ENCODE assay signal across 9 cellular contexts in the genomic region with DNA sequence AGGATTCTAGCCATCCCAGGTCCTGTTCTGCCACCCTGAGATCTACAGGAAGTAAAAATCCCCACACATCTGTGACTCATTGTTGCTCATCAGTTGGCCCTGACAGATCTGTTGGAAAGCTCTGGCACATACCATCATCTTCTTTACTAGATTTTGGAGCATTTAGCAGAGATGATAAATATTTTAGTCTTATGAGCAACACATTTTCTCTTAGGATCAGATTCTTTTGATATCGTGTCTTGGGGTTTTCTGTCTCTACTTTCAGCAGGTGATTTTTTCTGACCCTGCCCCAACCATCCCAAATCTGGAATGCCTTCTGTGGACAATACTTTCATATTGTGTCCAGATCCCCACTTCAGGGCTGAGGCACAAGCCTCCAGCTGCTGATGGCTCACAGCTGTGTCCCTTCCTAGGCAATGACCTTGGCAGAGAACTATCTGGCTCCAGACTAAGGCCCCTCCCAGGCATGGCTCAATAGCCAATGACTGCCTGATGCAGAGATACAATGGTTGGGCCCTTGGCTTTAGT.
A peak's percentile ranks its signal among the peaks of the same experiment; 100 is the strongest.
DNase-seq lines count a peak whose midpoint lies in the region; ATAC-seq lines count a peak whose summit lies in the region.
"Had no signal": no experiment of that assay in that cellular context is flagged by ENCODE, and none has a peak within 500 bp of the region (broad histone marks: within the 10 kb centered on the region; RNA-seq: fewer than 3 reads in every experiment).

No MANE protein-coding gene starts in this region.

- H3K79me1 ChIP-seq in neuronal stem cell (ENCODE audit: low read depth, low read length) = no peaks in the 10 kb centered on the region

- no peak overlapping the region for H4K8ac ChIP-seq in neuronal stem cell (ENCODE audit: low read depth, low read length)

- H2BK120ac ChIP-seq in neuronal stem cell (ENCODE audit: low read depth, low read length) = no peak overlapping the region

- H3K9me3 ChIP-seq in neuronal stem cell (replicated peaks in 1 of 2; ENCODE audit: control insufficient read depth in 2 of 2, insufficient read depth in 1 of 2, low read depth in 1 of 2, low read length in 2 of 2) = peaks cover 0 to 2% of the 10 kb centered on the region in 2 donors

- no peak overlapping the region for H3K4me2 ChIP-seq in neuronal stem cell (ENCODE audit: insufficient read depth, low read length, poor library complexity, severe bottlenecking)

- no peak overlapping the region for H2AK5ac ChIP-seq in neuronal stem cell (ENCODE audit: low read depth, low read length)

- ATAC-seq in esophagus mucosa (peak; percentile 92), GM18502 (IDR thresholded peaks at IDR 0.05; ENCODE audit: poor library complexity, unreplicated experiment) (no peak)

- H3K4me3 ChIP-seq in neuronal stem cell (ENCODE audit: low read length in 2 of 2) = no peak overlapping the region

- H3K36me3 ChIP-seq in neuronal stem cell (replicated peaks in 1 of 2; ENCODE audit: control insufficient read depth in 2 of 2, insufficient read depth in 2 of 2, low read length in 2 of 2) = no peaks in the 10 kb centered on the region

- no peak overlapping the region for H2BK12ac ChIP-seq in neuronal stem cell (ENCODE audit: low read length)

- no peak overlapping the region for H2BK5ac ChIP-seq in neuronal stem cell (ENCODE audit: low read length)

- no peaks in the 10 kb centered on the region for H3K27me3 ChIP-seq in neuronal stem cell (ENCODE audit: control insufficient read depth in 3 of 3, insufficient read depth in 3 of 3, low read depth in 1 of 3, low read length in 3 of 3)

- no peak overlapping the region for H3K4ac ChIP-seq in neuronal stem cell (ENCODE audit: low read length)

- no peak overlapping the region for H4K91ac ChIP-seq in neuronal stem cell (ENCODE audit: low read depth, low read length, poor library complexity)

- no CpG with 5 or more reads among the region's 1 CpG for WGBS in neuronal stem cell (ENCODE audit: extremely low coverage in 2 of 2, insufficient read length in 2 of 2, insufficient replicate concordance in 1 of 2), 2 donors

- no peak overlapping the region for H3K18ac ChIP-seq in neuronal stem cell (ENCODE audit: low read length)

- DNase-seq in AG20443 (ENCODE audit: low spot score) = peak; percentile 75
- DNase-seq in NCI-H226 = peak; percentile 77
- DNase-seq in neuronal stem cell (ENCODE audit: low spot score) = no peak
- DNase-seq in NCI-H1105 (lab: John Stamatoyannopoulos, UW) = no peak
- no peak for DNase-seq in central memory CD4-positive, alpha-beta T cell
- no peak for DNase-seq in medulla oblongata (ENCODE audit: extremely low spot score)
- DNase-seq: activated CD4-positive, CD25-positive, alpha-beta regulatory T cell had no signal

- no peak overlapping the region for H2AFZ ChIP-seq in neuronal stem cell (ENCODE audit: low read length)

- no peak overlapping the region for H3K27ac ChIP-seq in neuronal stem cell (replicated peaks; ENCODE audit: low read length)

- no peak overlapping the region for H3K9ac ChIP-seq in neuronal stem cell (ENCODE audit: low read depth, low read length, poor library complexity)

- H2BK15ac ChIP-seq in neuronal stem cell (ENCODE audit: low read length) = no peak overlapping the region

- H3K14ac ChIP-seq in neuronal stem cell (ENCODE audit: low read length) = peak overlapping the region; percentile 9

- no peaks in the 10 kb centered on the region for H3K4me1 ChIP-seq in neuronal stem cell (ENCODE audit: control insufficient read depth in 2 of 2, insufficient read depth in 1 of 2, low read depth in 1 of 2, low read length in 2 of 2)

- H3K23ac ChIP-seq in neuronal stem cell (ENCODE audit: low read depth, low read length, poor library complexity) = no peak overlapping the region

Comparison
In these comparisons a context has a peak if more than half of its experiments do, and no peak if none do; other contexts are left out.
1. DNase-seq: peak in AG20443 (single experiment) and NCI-H226 (single experiment); none in neuronal stem cell (single experiment), NCI-H1105 (single experiment), central memory CD4-positive, alpha-beta T cell (single experiment) and medulla oblongata (single experiment).